In the genomic region with DNA sequence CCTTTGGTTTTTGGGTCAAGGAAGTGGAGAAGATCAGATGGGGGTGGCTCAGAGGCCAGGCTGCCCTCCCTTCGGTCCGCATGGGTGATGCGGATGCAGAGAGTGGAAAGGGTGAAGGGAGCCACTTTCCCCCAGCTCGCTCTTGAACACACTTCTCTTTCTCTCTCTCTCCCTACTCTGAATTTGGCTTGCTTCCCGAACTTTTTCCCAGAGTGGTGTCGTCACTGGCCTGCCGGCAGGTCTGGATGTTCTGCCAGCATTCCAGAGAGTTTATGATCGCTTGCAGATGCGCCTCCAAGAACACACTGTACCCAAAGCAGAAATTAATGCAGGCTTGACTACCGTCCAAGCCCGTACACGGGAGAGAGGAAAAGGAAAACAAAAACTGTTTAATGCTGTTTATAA, we compare ENCODE assay signal across 8 cellular contexts.
A peak's percentile ranks its signal among the peaks of the same experiment; 100 is the strongest.
DNase-seq lines count a peak whose midpoint lies in the region; ATAC-seq and TF ChIP-seq lines count a peak whose summit lies in the region.

No MANE protein-coding gene starts in this region.

- H3K4me1 ChIP-seq in upper lobe of left lung: peaks cover 94 to 98% (median 96%) of the 10 kb centered on the region in 4 donors

- TF ChIP-seq EP300 in upper lobe of left lung (IDR thresholded peaks at IDR 0.05): peak; percentile 98 to 100 (median 100)

- H3K9me3 ChIP-seq in upper lobe of left lung: no peaks in the 10 kb centered on the region

- H3K36me3 ChIP-seq in upper lobe of left lung: peaks cover 0 to 31% (median 3%) of the 10 kb centered on the region in 4 donors

- DNase-seq in DMS79 treated with DMSO at 0.1 percent for 48 hours (lab: John Stamatoyannopoulos, UW) (peak; percentile 99), NCI-H510A (lab: John Stamatoyannopoulos, UW) (peak; percentile 66), dermis blood vessel endothelial cell (peak; percentile 98), medulla oblongata (ENCODE audit: extremely low spot score) (peak; percentile 98), upper lobe of left lung (peak; percentile 52 to 90), UCSD-AML1 (lab: John Stamatoyannopoulos, UW; ENCODE audit: unreplicated experiment) (no peak)

- peak; percentile 81 to 88 for ATAC-seq in upper lobe of left lung (ENCODE audit: low FRiP score in 2 of 2)
- no peak for ATAC-seq in GM21723 (IDR thresholded peaks at IDR 0.05; ENCODE audit: unreplicated experiment)
- no peak for ATAC-seq in GM21367 (IDR thresholded peaks at IDR 0.05; ENCODE audit: unreplicated experiment)

- H3K27ac ChIP-seq in upper lobe of left lung: peak overlapping the region; percentile 95 to 99 (median 96)

- TF ChIP-seq POLR2A in upper lobe of left lung (IDR thresholded peaks at IDR 0.05): peak in 3 of 4 donors; percentile 26 to 69 (median 41)

- no peaks in the 10 kb centered on the region for H3K27me3 ChIP-seq in upper lobe of left lung

- peak in 1 of 6 experiments; percentile 28 for TF ChIP-seq CTCF in upper lobe of left lung (IDR thresholded peaks at IDR 0.05)

- no peak overlapping the region for H3K4me3 ChIP-seq in upper lobe of left lung

- WGBS in upper lobe of left lung, 2 donors: 9 to 28% methylated on average over 12 of the region's 12 CpGs

Comparison
In these comparisons a context has a peak if more than half of its experiments do, and no peak if none do; other contexts are left out.
1. ATAC-seq: peak in upper lobe of left lung (2 of 2); none in GM21723 (single experiment) and GM21367 (single experiment).